8 cellular contexts compared by ENCODE assay signal in the genomic region with DNA sequence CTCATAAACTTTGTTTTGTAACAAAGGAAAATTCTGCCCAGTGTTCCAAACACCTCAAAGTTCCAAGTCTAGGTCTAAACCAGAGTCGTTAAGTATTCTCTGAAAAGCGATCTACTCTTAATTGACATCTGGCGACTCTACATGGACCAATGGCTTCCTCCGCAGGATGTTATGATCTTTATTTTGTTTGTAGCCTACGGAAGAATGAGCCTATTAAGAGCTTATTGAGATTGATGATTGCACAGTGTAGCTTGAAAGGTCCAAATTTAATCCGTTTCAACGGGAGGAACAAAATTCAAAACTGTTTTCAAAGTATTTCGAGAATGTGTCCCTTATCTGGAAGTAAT.
A peak's percentile ranks its signal among the peaks of the same experiment; 100 is the strongest.
DNase-seq lines count a peak whose midpoint lies in the region; ATAC-seq and TF ChIP-seq lines count a peak whose summit lies in the region.

No MANE protein-coding gene starts in this region.

- peak overlapping the region; percentile 98 for H3K9ac ChIP-seq in iPS-18a (ENCODE audit: low read length)

- TF ChIP-seq POLR2A in spleen (IDR thresholded peaks at IDR 0.05): no peak

- peaks cover 74% of the 10 kb centered on the region for H3K4me1 Mint-ChIP-seq in stimulated activated naive CD8-positive, alpha-beta T cell treated with anti-CD3 and anti-CD28 coated beads, Interleukin-15, Interleukin-2, amounts not matched to agents 100 ng/mL and 50 ng/mL, for 24 hours (ENCODE audit: low read depth)
- H3K4me1 Mint-ChIP-seq in activated T-helper 2 cell treated with anti-CD3 and anti-CD28 coated beads, Interferon-gamma antibody, Interleukin-2, Interleukin-4, amounts not matched to agents 10 μg/mL and 5 μg/mL and 100 μg/mL, durations not matched to agents 14 hours and 24 hours and 36 hours (ENCODE audit: low read depth): peaks cover 45% of the 10 kb centered on the region

- no peak for TF ChIP-seq CTCF in spleen (IDR thresholded peaks at IDR 0.05 in 8 of 11, conservative IDR thresholded peaks at IDR 0.05 in 3 of 11)

- no peaks in the 10 kb centered on the region for H3K9me3 Mint-ChIP-seq in stimulated activated naive CD8-positive, alpha-beta T cell treated with anti-CD3 and anti-CD28 coated beads, Interleukin-15, Interleukin-2, amounts not matched to agents 100 ng/mL and 50 ng/mL, for 24 hours
- peaks cover 6% of the 10 kb centered on the region for H3K9me3 Mint-ChIP-seq in activated T-helper 2 cell treated with anti-CD3 and anti-CD28 coated beads, Interferon-gamma antibody, Interleukin-2, Interleukin-4, amounts not matched to agents 10 μg/mL and 5 μg/mL and 100 μg/mL, durations not matched to agents 14 hours and 24 hours and 36 hours

- no peak for ATAC-seq in stimulated activated naive CD8-positive, alpha-beta T cell treated with anti-CD3 and anti-CD28 coated beads, Interleukin-15, Interleukin-2, amounts not matched to agents 100 U/mL and 50 U/mL, for 24 hours

- 0 to 1% (median 1%) methylated on average over 8 of the region's 8 CpGs for WGBS in spleen, 5 donors

- no peaks in the 10 kb centered on the region for H3K27me3 Mint-ChIP-seq in stimulated activated naive CD8-positive, alpha-beta T cell treated with anti-CD3 and anti-CD28 coated beads, Interleukin-15, Interleukin-2, amounts not matched to agents 100 ng/mL and 50 ng/mL, for 24 hours
- H3K27me3 Mint-ChIP-seq in activated T-helper 2 cell treated with anti-CD3 and anti-CD28 coated beads, Interferon-gamma antibody, Interleukin-2, Interleukin-4, amounts not matched to agents 10 μg/mL and 5 μg/mL and 100 μg/mL, durations not matched to agents 14 hours and 24 hours and 36 hours (ENCODE audit: low read depth): no peaks in the 10 kb centered on the region

- H3K36me3 ChIP-seq in iPS-18a (ENCODE audit: control insufficient read depth, low read depth, low read length) (peaks cover 5% of the 10 kb centered on the region), spleen (peaks cover 0 to 13% (median 2%) of the 10 kb centered on the region in 6 donors)

- peak overlapping the region; percentile 98 for H3K27ac ChIP-seq in iPS-18a (ENCODE audit: low read length)
- H3K27ac ChIP-seq in spleen: peak overlapping the region; percentile 92 to 99 (median 98)

- intact Hi-C loops in activated T-helper 2 cell treated with anti-CD3 and anti-CD28 coated beads, Interferon-gamma antibody, Interleukin-2, Interleukin-4, amounts not matched to agents 10 μg/mL and 5 μg/mL and 100 μg/mL, durations not matched to agents 14 hours and 24 hours and 36 hours (cut with micrococcal nuclease): loop anchor here (1.0 to 10.0 kb wide), 4 partner anchors 8 to 1253 kb away; a partner anchor contains a TSS
- intact Hi-C loops in spleen (cut with DNase I; ENCODE audit: low total_unique reads): no loop called here

- peak overlapping the region; percentile 92 for H3K27ac Mint-ChIP-seq in stimulated activated naive CD8-positive, alpha-beta T cell treated with anti-CD3 and anti-CD28 coated beads, Interleukin-15, Interleukin-2, amounts not matched to agents 100 ng/mL and 50 ng/mL, for 24 hours
- H3K27ac Mint-ChIP-seq in activated T-helper 2 cell treated with anti-CD3 and anti-CD28 coated beads, Interferon-gamma antibody, Interleukin-2, Interleukin-4, amounts not matched to agents 10 μg/mL and 5 μg/mL and 100 μg/mL, durations not matched to agents 14 hours and 24 hours and 36 hours: peak overlapping the region; percentile 99

- H3K9me3 ChIP-seq in iPS-18a (ENCODE audit: control insufficient read depth, low read depth, low read length) (no peaks in the 10 kb centered on the region), spleen (no peaks in the 10 kb centered on the region)

- peak overlapping the region; percentile 95 for H3K4me3 Mint-ChIP-seq in stimulated activated naive CD8-positive, alpha-beta T cell treated with anti-CD3 and anti-CD28 coated beads, Interleukin-15, Interleukin-2, amounts not matched to agents 100 ng/mL and 50 ng/mL, for 24 hours
- peak overlapping the region; percentile 98 for H3K4me3 Mint-ChIP-seq in activated T-helper 2 cell treated with anti-CD3 and anti-CD28 coated beads, Interferon-gamma antibody, Interleukin-2, Interleukin-4, amounts not matched to agents 10 μg/mL and 5 μg/mL and 100 μg/mL, durations not matched to agents 14 hours and 24 hours and 36 hours (ENCODE audit: low read depth)

- peaks cover 14% of the 10 kb centered on the region for H3K4me1 ChIP-seq in iPS-18a (ENCODE audit: control insufficient read depth, low read depth, low read length)
- H3K4me1 ChIP-seq in spleen: peaks cover 21 to 80% (median 54%) of the 10 kb centered on the region in 6 donors

- DNase-seq in stimulated activated naive CD8-positive, alpha-beta T cell treated with anti-CD3 and anti-CD28 coated beads, Interleukin-15, Interleukin-2, amounts not matched to agents 100 U/mL and 50 U/mL, for 24 hours: no peak
- DNase-seq in NCI-H2081 (lab: John Stamatoyannopoulos, UW): peak; percentile 39 to 81
- no peak for DNase-seq in activated T-helper 2 cell treated with anti-CD3 and anti-CD28 coated beads, Interferon-gamma antibody, Interleukin-2, Interleukin-4, amounts not matched to agents 10 μg/mL and 5 μg/mL and 100 μg/mL, durations not matched to agents 14 hours and 24 hours and 36 hours (ENCODE audit: low spot score)
- no peak for DNase-seq in spleen
- DNase-seq in SKM-1 (lab: John Stamatoyannopoulos, UW; ENCODE audit: unreplicated experiment): no peak
- no peak for DNase-seq in cerebellar cortex (ENCODE audit: low spot score)

- H3K4me3 ChIP-seq in iPS-18a (ENCODE audit: low read length) (peak overlapping the region; percentile 99), spleen (peak overlapping the region; percentile 43 to 85 (median 68))

- H3K27me3 ChIP-seq in iPS-18a (ENCODE audit: control insufficient read depth, insufficient read depth, low read length) (no peaks in the 10 kb centered on the region), spleen (replicated peaks in 1 of 7) (no peaks in the 10 kb centered on the region)

- H3K36me3 Mint-ChIP-seq in stimulated activated naive CD8-positive, alpha-beta T cell treated with anti-CD3 and anti-CD28 coated beads, Interleukin-15, Interleukin-2, amounts not matched to agents 100 ng/mL and 50 ng/mL, for 24 hours (ENCODE audit: low read depth): peaks cover 23% of the 10 kb centered on the region
- peaks cover 44% of the 10 kb centered on the region for H3K36me3 Mint-ChIP-seq in activated T-helper 2 cell treated with anti-CD3 and anti-CD28 coated beads, Interferon-gamma antibody, Interleukin-2, Interleukin-4, amounts not matched to agents 10 μg/mL and 5 μg/mL and 100 μg/mL, durations not matched to agents 14 hours and 24 hours and 36 hours (ENCODE audit: low read depth)

Comparison
In these comparisons a context has a peak if more than half of its experiments do, and no peak if none do; other contexts are left out.
1. DNase-seq: peak in NCI-H2081 (2 of 2); none in stimulated activated naive CD8-positive, alpha-beta T cell treated with anti-CD3 and anti-CD28 coated beads, Interleukin-15, Interleukin-2, amounts not matched to agents 100 U/mL and 50 U/mL, for 24 hours (single experiment), activated T-helper 2 cell treated with anti-CD3 and anti-CD28 coated beads, Interferon-gamma antibody, Interleukin-2, Interleukin-4, amounts not matched to agents 10 μg/mL and 5 μg/mL and 100 μg/mL, durations not matched to agents 14 hours and 24 hours and 36 hours (single experiment), spleen (single experiment), SKM-1 (single experiment) and cerebellar cortex (single experiment).